30 cellular contexts compared by ENCODE assay signal in genomic region chr11:79415411-79415810, GRCh38. TPM values are rescaled to one million over a fixed set of nuclear protein-coding genes. Genes with fewer than 3 reads are reported as not detected.
DNase-seq lines count a peak whose midpoint lies in the region; ATAC-seq, FAIRE-seq and TF ChIP-seq lines count a peak whose summit lies in the region.
"Had no signal": no experiment of that assay in that cellular context is flagged by ENCODE, and none has a peak within 500 bp of the region (broad histone marks: within the 10 kb centered on the region; RNA-seq: fewer than 3 reads in every experiment).

No MANE protein-coding gene starts in this region.

- FAIRE-seq in urothelium cell line (lab: Jason Lieb, UNC), result peak; percentile 80

- no peaks in the 10 kb centered on the region for H3K27me3 Mint-ChIP-seq in MCF 10A (ENCODE audit: insufficient read depth, unreplicated experiment)
- H3K27me3 Mint-ChIP-seq: effector memory CD8-positive, alpha-beta T cell had no signal

- H3K79me2 ChIP-seq in mammary epithelial cell (ENCODE audit: insufficient read depth, low read length) (peaks cover 49% of the 10 kb centered on the region), PC-3 (ENCODE audit: low read length) (no peaks in the 10 kb centered on the region)
- H3K79me2 ChIP-seq: parathyroid adenoma had no signal

- dilution Hi-C loops in mammary epithelial cell (cut with HindIII; ENCODE audit: low sequenced_read_pairs), result no loop called here

- no peak overlapping the region for H3K4me3 ChIP-seq in breast epithelium
- no peak overlapping the region for H3K4me3 ChIP-seq in mammary epithelial cell (replicated peaks in 1 of 3; ENCODE audit: insufficient read depth in 1 of 3, low read depth in 2 of 3, low read length in 3 of 3)
- H3K4me3 ChIP-seq in PC-3 (ENCODE audit: low read length), result no peak overlapping the region
- H3K4me3 ChIP-seq: colonic mucosa, GM23338, PC-9 had no signal

- peak overlapping the region; percentile 54 for H3K27ac Mint-ChIP-seq in MCF 10A (ENCODE audit: low read depth, unreplicated experiment)
- H3K27ac Mint-ChIP-seq: activated naive CD4-positive, alpha-beta T cell treated with anti-CD3 and anti-CD28 coated beads, Interleukin-2, amount 50 U/mL, for 72 hours; activated T-helper 2 cell treated with anti-CD3 and anti-CD28 coated beads, Interferon-gamma antibody, Interleukin-2, Interleukin-4, amounts not matched to agents 10 μg/mL and 5 μg/mL and 100 μg/mL, durations not matched to agents 14 hours and 24 hours and 36 hours; CD14-positive monocyte; effector memory CD8-positive, alpha-beta T cell; GM23338; memory B cell; T-helper 2 cell treated with Interferon-gamma antibody and Interleukin-4, amounts not matched to agents 5 μg/mL and 100 μg/mL, for 36 hours had no signal

- peaks cover 6% of the 10 kb centered on the region for H3K9me3 Mint-ChIP-seq in MCF 10A (ENCODE audit: unreplicated experiment)
- H3K9me3 Mint-ChIP-seq: activated T-helper 2 cell treated with anti-CD3 and anti-CD28 coated beads, Interferon-gamma antibody, Interleukin-2, Interleukin-4, amounts not matched to agents 10 μg/mL and 5 μg/mL and 100 μg/mL, durations not matched to agents 14 hours and 24 hours and 36 hours; memory B cell; T-helper 2 cell treated with Interferon-gamma antibody and Interleukin-4, amounts not matched to agents 5 μg/mL and 100 μg/mL, for 36 hours had no signal

- H3K27ac ChIP-seq in breast epithelium (no peak overlapping the region), mammary epithelial cell (ENCODE audit: insufficient read depth, low read depth, low read length) (peak overlapping the region; percentile 73), PC-3 (ENCODE audit: low read length) (no peak overlapping the region)
- H3K27ac ChIP-seq: 22Rv1, colonic mucosa, parathyroid adenoma, PC-9, VCaP had no signal

- BruUV-seq in MCF 10A (replicated peaks; lab: Mats Ljungman, UMichigan) (no TSS peak), mammary epithelial cell (replicated peaks; lab: Mats Ljungman, UMichigan) (no TSS peak), PC-3 (replicated peaks; lab: Mats Ljungman, UMichigan) (no TSS peak)

- H3K4me2 ChIP-seq in mammary epithelial cell (ENCODE audit: insufficient read depth, low read depth, low read length) (peak overlapping the region; percentile 75), PC-3 (ENCODE audit: low read length) (no peak overlapping the region)
- H3K4me2 ChIP-seq: GM23338, PC-9 had no signal

- no peaks in the 10 kb centered on the region for H3K4me1 ChIP-seq in breast epithelium
- H3K4me1 ChIP-seq in mammary epithelial cell (ENCODE audit: insufficient read depth, low read length), result peaks cover 80% of the 10 kb centered on the region
- H3K4me1 ChIP-seq in PC-3 (ENCODE audit: insufficient read depth, low read length), result peaks cover 31% of the 10 kb centered on the region
- H3K4me1 ChIP-seq: Caco-2, colonic mucosa, parathyroid adenoma had no signal

- TF ChIP-seq POLR2A in breast epithelium (IDR thresholded peaks at IDR 0.05), result no peak

- TF ChIP-seq CTCF in MCF 10A (IDR thresholded peaks at IDR 0.05; ENCODE audit: unreplicated experiment) (no peak), breast epithelium (IDR thresholded peaks at IDR 0.05) (no peak), mammary epithelial cell (conservative IDR thresholded peaks at IDR 0.05 in 1 of 2, IDR thresholded peaks at IDR 0.05 in 1 of 2; ENCODE audit: extremely low read depth in 1 of 2, insufficient read depth in 1 of 2, low read depth in 1 of 2, low read length in 2 of 2) (no peak), PC-3 (conservative IDR thresholded peaks at IDR 0.05; ENCODE audit: low read depth, low read length) (no peak)

- no peak for ATAC-seq in PC-3
- ATAC-seq: activated naive CD4-positive, alpha-beta T cell treated with anti-CD3 and anti-CD28 coated beads, Interleukin-2, amount 50 U/mL, for 72 hours; effector memory CD8-positive, alpha-beta T cell; GM23338 had no signal

- H3K4me3 Mint-ChIP-seq in MCF 10A (ENCODE audit: unreplicated experiment), result no peak overlapping the region
- H3K4me3 Mint-ChIP-seq: CD14-positive monocyte; effector memory CD8-positive, alpha-beta T cell; GM23338; memory B cell; neural crest cell; T-helper 2 cell treated with Interferon-gamma antibody and Interleukin-4, amounts not matched to agents 5 μg/mL and 100 μg/mL, for 36 hours had no signal

- peak; percentile 8 for DNase-seq in MCF 10A (ENCODE audit: unreplicated experiment)
- DNase-seq in breast epithelium (ENCODE audit: low spot score in 2 of 2), result no peak
- no peak for DNase-seq in mammary epithelial cell
- DNase-seq in iris pigment epithelial cell (ENCODE audit: low read depth), result peak; percentile 34
- DNase-seq in urothelium cell line (ENCODE audit: low spot score), result no peak
- no peak for DNase-seq in dermis blood vessel endothelial cell
- DNase-seq in PC-3, result no peak
- no peak for DNase-seq in middle frontal gyrus (ENCODE audit: extremely low spot score, low spot score)
- DNase-seq: activated CD4-positive, alpha-beta T cell treated with anti-CD3 and anti-CD28 coated beads for 4 hours; Caco-2; colonic mucosa; effector memory CD8-positive, alpha-beta T cell; NCI-H2029 treated with DMSO at 0.1 percent for 48 hours; NCI-H524 treated with DMSO at 0.1 percent for 48 hours; NK-92 treated with Interleukin-12 subunit alpha and Interleukin-12 subunit beta, amount 100 ng/mL, for 24 hours; PC-9; SHP77; stimulated activated CD4-positive, alpha-beta T cell treated with anti-CD3 and anti-CD28 coated beads, Interleukin-1b, Interleukin-23, amount 100 ng/mL, for 48 hours; stimulated activated naive CD4-positive, alpha-beta T cell treated with Interleukin-2 at 50 U/mL for 16 hours had no signal

- no peaks in the 10 kb centered on the region for H3F3A ChIP-seq in PC-3 (ENCODE audit: low read length, unreplicated experiment)

- H3K36me3 ChIP-seq in breast epithelium (no peaks in the 10 kb centered on the region), mammary epithelial cell (ENCODE audit: insufficient read depth, low read length) (no peaks in the 10 kb centered on the region), PC-3 (ENCODE audit: low read depth, low read length) (no peaks in the 10 kb centered on the region)
- H3K36me3 ChIP-seq: colonic mucosa had no signal

- 0% methylated on average over 1 of the region's 1 CpG for WGBS in mammary epithelial cell (ENCODE audit: low coverage, missing lambda C conversion rate)

- CTCF ChIA-PET in MCF 10A (lab: Yijun Ruan, JAX) (interaction anchor here (0.5 to 2.8 kb wide), 4 partner anchors 10 to 770 kb away, joined by 3 to 14 read pairs (median 4); partner anchors contain the start of gene TENM4), mammary epithelial cell (lab: Charles Lee; ENCODE audit: low non-redundant PET) (interaction anchor here (0.9 kb wide), 1 partner anchor 92 kb away, joined by 4 read pairs; no protein-coding TSS in a partner anchor), PC-3 (lab: Charles Lee) (no interaction called here)

- H3K36me3 Mint-ChIP-seq in MCF 10A (ENCODE audit: insufficient read depth, unreplicated experiment), result no peaks in the 10 kb centered on the region
- H3K36me3 Mint-ChIP-seq: CD14-positive monocyte, memory B cell had no signal

- H3K9ac ChIP-seq in mammary epithelial cell (ENCODE audit: insufficient read depth, low read length) (no peak overlapping the region), PC-3 (ENCODE audit: low read length) (no peak overlapping the region)
- H3K9ac ChIP-seq: parathyroid adenoma had no signal

- in situ Hi-C loops in mammary epithelial cell (cut with MboI; ENCODE audit: low sequenced_read_pairs in 2 of 2), result no loop called here

- no peaks in the 10 kb centered on the region for H3K9me2 ChIP-seq in PC-3 (replicated peaks; ENCODE audit: low read length)

- peaks cover 63% of the 10 kb centered on the region for H3K4me1 Mint-ChIP-seq in MCF 10A (ENCODE audit: insufficient read depth, unreplicated experiment)
- H3K4me1 Mint-ChIP-seq: CD14-positive monocyte had no signal

- POLR2A ChIA-PET in MCF 10A (lab: Yijun Ruan, JAX) (interaction anchor here (0.7 to 3.4 kb wide), 2 partner anchors 17 to 20 kb away, joined by 3 to 14 read pairs; no protein-coding TSS in a partner anchor), PC-3 (lab: Charles Lee; ENCODE audit: unreplicated experiment) (no interaction called here)

- no peaks in the 10 kb centered on the region for H3K27me3 ChIP-seq in breast epithelium
- H3K27me3 ChIP-seq in mammary epithelial cell (ENCODE audit: insufficient read depth, low read length), result no peaks in the 10 kb centered on the region
- H3K27me3 ChIP-seq in PC-3 (ENCODE audit: low read length), result peaks cover 5% of the 10 kb centered on the region; the same call in 1 of the 2 replicates
- H3K27me3 ChIP-seq: colonic mucosa had no signal

- H4K20me1 ChIP-seq in mammary epithelial cell (ENCODE audit: insufficient read depth, low read length) (no peaks in the 10 kb centered on the region), PC-3 (ENCODE audit: low read length) (no peaks in the 10 kb centered on the region)

- intact Hi-C loops in MCF 10A (cut with micrococcal nuclease) (no loop called here), breast epithelium (cut with DNase I; ENCODE audit: low total_unique reads) (no loop called here), mammary epithelial cell (cut with micrococcal nuclease) (loop anchor here (2.0 kb wide), 1 partner anchor 23 kb away; no protein-coding TSS in a partner anchor), PC-3 (cut with micrococcal nuclease) (no loop called here)

- H3K9me3 ChIP-seq in breast epithelium (peaks cover 0 to 14% of the 10 kb centered on the region in 2 donors), mammary epithelial cell (replicated peaks; ENCODE audit: insufficient read depth, low read length) (no peaks in the 10 kb centered on the region), PC-3 (ENCODE audit: low read length) (no peaks in the 10 kb centered on the region)
- H3K9me3 ChIP-seq: Caco-2, colonic mucosa had no signal

- H2AFZ ChIP-seq in mammary epithelial cell (ENCODE audit: low read depth, low read length), result no peak overlapping the region
- H2AFZ ChIP-seq in PC-3 (ENCODE audit: low read length), result no peak overlapping the region
- H2AFZ ChIP-seq: GM23338, parathyroid adenoma had no signal

RNA-seq across cellular contexts. Expression of gene TENM4, which starts 25.4 kb away (rescaled TPM):
- 5.0 and 9.9 TPM in 2 replicates for total RNA-seq in MCF 10A (2022)
- 1 to 10 TPM in 2 of 3 donors, under 1 TPM in 1; 0.29 to 7.9 (median 4.8) TPM for total RNA-seq in breast epithelium
- 10 to 100 TPM in 1 of 2 donors, 1 to 10 TPM in 1; 4.8 to 26.5 TPM for total RNA-seq in mammary epithelial cell
- polyA plus RNA-seq in mammary epithelial cell, result 10.1 TPM
- 27.4 TPM for polyA minus RNA-seq in mammary epithelial cell
- 0.37 and 2.9 TPM in 2 replicates for total RNA-seq in dermis blood vessel endothelial cell
- 19.7 and 37.1 TPM in 2 replicates for total RNA-seq in PC-3 (2014; rRNA removed)
- total RNA-seq: activated naive CD4-positive, alpha-beta T cell treated with anti-CD3 and anti-CD28 coated beads, Interleukin-2, amount 50 U/mL, for 72 hours; activated T-helper 2 cell treated with anti-CD3 and anti-CD28 coated beads, Interferon-gamma antibody, Interleukin-2, Interleukin-4, amounts not matched to agents 10 μg/mL and 5 μg/mL and 100 μg/mL, durations not matched to agents 14 hours and 24 hours and 36 hours; HT-29; PC-9 had no signal

Comparison
In these comparisons a context has a peak if more than half of its experiments do, and no peak if none do; other contexts are left out.
1. DNase-seq: peak in MCF 10A (single experiment) and iris pigment epithelial cell (single experiment); none in breast epithelium (0 of 2), mammary epithelial cell (single experiment), urothelium cell line (single experiment), dermis blood vessel endothelial cell (single experiment), PC-3 (single experiment) and middle frontal gyrus (single experiment).